In the genomic region with DNA sequence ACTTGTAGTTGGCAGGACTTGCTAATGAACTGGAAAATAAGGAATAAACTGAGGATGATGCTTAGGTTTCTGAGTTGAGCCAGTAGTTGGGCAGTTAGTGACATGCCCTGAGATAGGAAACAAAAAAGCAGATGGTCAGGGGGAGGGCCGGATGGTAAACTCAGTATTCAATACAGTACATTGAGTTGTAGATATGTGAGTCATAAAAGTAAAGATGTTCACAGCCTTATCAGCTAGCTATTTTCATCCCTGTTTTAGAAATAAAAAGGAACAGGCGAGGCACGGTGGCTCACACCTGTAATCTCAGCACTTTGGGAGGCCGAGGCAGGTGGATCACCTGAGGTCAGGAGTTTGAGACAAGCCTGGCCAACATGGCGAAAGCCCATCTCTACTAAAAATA, we compare ENCODE assay signal across 9 cellular contexts.
"Had no signal": no experiment of that assay in that cellular context is flagged by ENCODE, and none has a peak within 500 bp of the region (broad histone marks: within the 10 kb centered on the region; RNA-seq: fewer than 3 reads in every experiment).

No MANE protein-coding gene starts in this region.

- FAIRE-seq: H1, HTR-8/SVneo had no signal

- H3K27ac Mint-ChIP-seq: GM23338, HFFc6 had no signal

- H3K9me3 ChIP-seq: HAP-1 had no signal

- H3K4me3 ChIP-seq: GM23338, HAP-1 had no signal

- H3K36me3 ChIP-seq: HAP-1 had no signal

- H2AFZ ChIP-seq: GM23338 had no signal

- H3K4me2 ChIP-seq: GM23338 had no signal

- H3K9me3 Mint-ChIP-seq: GM23338, HFFc6 had no signal

- DNase-seq: H7, HFFc6, IMR-90, KBM-7 had no signal

- H3K4me3 Mint-ChIP-seq: GM23338, HFFc6 had no signal

- ATAC-seq: GM23338, HCT116 had no signal
